ENCODE assay signal across 27 cellular contexts in the genomic region with DNA sequence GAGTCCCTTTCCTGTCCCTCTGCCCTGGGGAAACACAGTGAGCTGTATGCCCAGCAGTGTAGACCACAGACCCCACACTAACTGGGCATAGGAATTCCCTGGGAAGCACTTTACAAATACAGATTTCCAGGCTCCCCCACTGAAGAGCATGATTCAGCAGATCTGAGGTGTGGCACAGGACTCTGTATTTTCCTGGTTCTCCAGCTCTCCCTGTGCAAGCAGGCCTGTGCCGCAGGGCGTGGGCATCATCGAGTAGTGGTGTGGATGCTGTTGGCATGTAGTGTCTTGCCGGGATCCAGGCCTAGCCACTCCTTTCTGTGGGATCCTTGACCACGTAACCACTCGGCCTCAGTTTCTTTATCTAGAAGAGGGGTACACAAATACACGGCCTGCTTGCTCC. TPM values are rescaled to one million over a fixed set of nuclear protein-coding genes. Genes with fewer than 3 reads are reported as not detected.
"Had no signal": no experiment of that assay in that cellular context is flagged by ENCODE, and none has a peak within 500 bp of the region (broad histone marks: within the 10 kb centered on the region; RNA-seq: fewer than 3 reads in every experiment).

No MANE protein-coding gene starts in this region.

- H3K4me2 ChIP-seq: hepatocyte had no signal

- H3K27ac Mint-ChIP-seq: activated naive CD8-positive, alpha-beta T cell treated with anti-CD3 and anti-CD28 coated beads for 36 hours; natural killer cell; progenitor cell of endocrine pancreas; stimulated activated memory B cell treated with anti-CD40 and anti-IgM and Interleukin-4, amounts not matched to agents 10 μg/mL and 1 μg/mL and 100 μg/mL, for 72 hours; T-helper 17 cell had no signal

- H3K27me3 Mint-ChIP-seq: activated naive CD8-positive, alpha-beta T cell treated with anti-CD3 and anti-CD28 coated beads for 36 hours had no signal

- H3K27me3 ChIP-seq: adrenal gland, brain microvascular endothelial cell, gastrocnemius medialis, hepatocyte, stomach, tibial nerve had no signal

- H3K4me3 ChIP-seq: adrenal gland, gastrocnemius medialis, hepatocyte, stomach, tibial nerve had no signal

- H3K27ac ChIP-seq: adrenal gland, brain microvascular endothelial cell, gastrocnemius medialis, hepatocyte, stomach, tibial nerve, WERI-Rb-1 had no signal

- DNase-seq: activated CD4-positive, alpha-beta T cell treated with anti-CD3 and anti-CD28 coated beads for 48 hours; activated CD4-positive, alpha-beta T cell treated with anti-CD3 and anti-CD28 coated beads, Interleukin-2, amount 50 U/mL, for 48 hours; activated CD8-positive, alpha-beta memory T cell treated with anti-CD3 and anti-CD28 coated beads for 24 hours; activated effector memory CD4-positive, alpha-beta T cell treated with Interleukin-2 at 50 U/mL for 16 hours; activated naive CD4-positive, alpha-beta T cell treated with Interleukin-2 at 50 U/mL for 16 hours; activated naive CD8-positive, alpha-beta T cell treated with anti-CD3 and anti-CD28 coated beads for 36 hours; brain microvascular endothelial cell; gastrocnemius medialis; kidney; left colon; midbrain; natural killer cell; small intestine; stimulated activated CD4-positive, alpha-beta T cell treated with anti-CD3 and anti-CD28 coated beads, Interleukin-4, amount 100 ng/mL, for 24 hours; stomach; T-helper 17 cell; T1000; WERI-Rb-1 had no signal

- H3K9me3 ChIP-seq: adrenal gland, gastrocnemius medialis, stomach, tibial nerve had no signal

- H3K4me1 Mint-ChIP-seq: stimulated activated memory B cell treated with anti-CD40 and anti-IgM and Interleukin-4, amounts not matched to agents 10 μg/mL and 1 μg/mL and 100 μg/mL, for 72 hours had no signal

- H3K36me3 Mint-ChIP-seq: activated naive CD8-positive, alpha-beta T cell treated with anti-CD3 and anti-CD28 coated beads for 36 hours; natural killer cell; stimulated activated memory B cell treated with anti-CD40 and anti-IgM and Interleukin-4, amounts not matched to agents 10 μg/mL and 1 μg/mL and 100 μg/mL, for 72 hours had no signal

- H3K4me1 ChIP-seq: adrenal gland had no signal

- H3K4me3 Mint-ChIP-seq: activated naive CD8-positive, alpha-beta T cell treated with anti-CD3 and anti-CD28 coated beads for 36 hours; natural killer cell; stimulated activated memory B cell treated with anti-CD40 and anti-IgM and Interleukin-4, amounts not matched to agents 10 μg/mL and 1 μg/mL and 100 μg/mL, for 72 hours; T-helper 17 cell had no signal

- H3K79me2 ChIP-seq: hepatocyte had no signal

- FAIRE-seq: astrocyte, endothelial cell of umbilical vein, kidney, small intestine had no signal

- H3K9me3 Mint-ChIP-seq: activated naive CD8-positive, alpha-beta T cell treated with anti-CD3 and anti-CD28 coated beads for 36 hours; natural killer cell; stimulated activated memory B cell treated with anti-CD40 and anti-IgM and Interleukin-4, amounts not matched to agents 10 μg/mL and 1 μg/mL and 100 μg/mL, for 72 hours had no signal

- ATAC-seq: activated CD4-positive, CD25-positive, alpha-beta regulatory T cell treated with anti-CD3 and anti-CD28 coated beads, Interleukin-2, amount 50 U/mL, for 24 hours; gastrocnemius medialis; left colon; natural killer cell; sciatic nerve; stimulated activated memory B cell treated with anti-CD40 and anti-IgM and Interleukin-4, amounts not matched to agents 10 μg/mL and 1 μg/mL and 100 μg/mL, for 72 hours; T-helper 17 cell had no signal

- H2AFZ ChIP-seq: hepatocyte had no signal

- H3K36me3 ChIP-seq: adrenal gland, brain microvascular endothelial cell, gastrocnemius medialis, stomach, tibial nerve, WERI-Rb-1 had no signal

RNA-seq across cellular contexts. Expression of a gene that starts 49.9 kb away (rescaled TPM):
- total RNA-seq: T-helper 17 cell had no signal
